Comparison of ENCODE assay signal across 22 cellular contexts in genomic region chr12:11664101-11664500, GRCh38.
"Had no signal": no experiment of that assay in that cellular context is flagged by ENCODE, and none has a peak within 500 bp of the region (broad histone marks: within the 10 kb centered on the region; RNA-seq: fewer than 3 reads in every experiment).

No MANE protein-coding gene starts in this region.

- H3K36me3 ChIP-seq: thoracic aorta had no signal

- DNase-seq: activated CD4-positive, alpha-beta T cell treated with anti-CD3 and anti-CD28 coated beads, Interleukin-2, amount 50 U/mL, for 1 hour; activated CD4-positive, CD25-positive, alpha-beta regulatory T cell; activated CD8-positive, alpha-beta memory T cell treated with anti-CD3 and anti-CD28 coated beads, Interleukin-2, amount 50 U/mL, for 4 hours; activated effector memory CD4-positive, alpha-beta T cell treated with Interleukin-2 at 50 U/mL for 16 hours; activated naive CD4-positive, alpha-beta T cell treated with anti-CD3 and anti-CD28 coated beads, Interleukin-2, amount 10 ng/mL, durations not matched to agents 7 days and 5 days; activated naive CD8-positive, alpha-beta T cell treated with anti-CD3 and anti-CD28 coated beads, Interleukin-2, amount 50 U/mL, for 24 hours; activated T-cell treated with anti-CD3 and anti-CD28 coated beads, Interleukin-2, amount 50 U/mL, for 48 hours; anterior cingulate cortex; cortex of kidney; nephron progenitor cell; occipital lobe; posterior cingulate gyrus; retina; small intestine; stimulated activated CD4-positive, alpha-beta T cell treated with anti-CD3 and anti-CD28 coated beads, Interleukin-4, amount 100 ng/mL, for 24 hours; stomach; T-helper 1 cell; T-helper 9 cell had no signal

- H3K4me3 ChIP-seq: hepatocyte, lung, stomach, thoracic aorta had no signal

- ATAC-seq: activated naive CD8-positive, alpha-beta T cell treated with anti-CD3 and anti-CD28 coated beads, Interleukin-2, amount 50 U/mL, for 24 hours; stimulated activated effector memory CD8-positive, alpha-beta T cell treated with anti-CD3 and anti-CD28 coated beads, Interleukin-12 subunit alpha, Interleukin-12 subunit beta, amount 100 ng/mL, for 72 hours had no signal

- H3K27me3 ChIP-seq: hepatocyte, stomach had no signal

- H3K9me3 ChIP-seq: stomach, thoracic aorta had no signal

- H3K27ac ChIP-seq: hepatocyte had no signal
